30 cellular contexts compared by ENCODE assay signal in genomic region chr13:97425570-97425969, GRCh38.
"Had no signal": no experiment of that assay in that cellular context is flagged by ENCODE, and none has a peak within 500 bp of the region (broad histone marks: within the 10 kb centered on the region; RNA-seq: fewer than 3 reads in every experiment).

No MANE protein-coding gene starts in this region.

- ATAC-seq: activated naive CD8-positive, alpha-beta T cell treated with anti-CD3 and anti-CD28 coated beads, Interleukin-2, amount 50 U/mL, for 24 hours; PC-3 had no signal

- H3K27ac Mint-ChIP-seq: activated CD4-positive, alpha-beta T cell treated with anti-CD3 and anti-CD28 coated beads, Interleukin-2, amount 10 ng/mL, durations not matched to agents 7 days and 5 days; activated naive CD4-positive, alpha-beta T cell treated with anti-CD3 and anti-CD28 coated beads, Interleukin-2, amount 10 ng/mL, durations not matched to agents 7 days and 5 days; activated naive CD8-positive, alpha-beta T cell; activated naive CD8-positive, alpha-beta T cell treated with anti-CD3 and anti-CD28 coated beads, Interleukin-2, amount 50 U/mL, for 24 hours had no signal

- H3K9me3 ChIP-seq: breast epithelium, MG63, Peyer's patch, SJSA1 had no signal

- H3K27ac ChIP-seq: breast epithelium, Peyer's patch, SJSA1 had no signal

- H3K36me3 ChIP-seq: breast epithelium, MG63, Peyer's patch, SJSA1 had no signal

- H3K27me3 ChIP-seq: breast epithelium, MG63, Peyer's patch, SJSA1 had no signal

- H3K36me3 Mint-ChIP-seq: activated naive CD4-positive, alpha-beta T cell treated with anti-CD3 and anti-CD28 coated beads, Interleukin-2, amount 10 ng/mL, durations not matched to agents 7 days and 5 days; activated naive CD8-positive, alpha-beta T cell had no signal

- H3K9me3 Mint-ChIP-seq: activated CD4-positive, alpha-beta T cell treated with anti-CD3 and anti-CD28 coated beads, Interleukin-2, amount 10 ng/mL, durations not matched to agents 7 days and 5 days; activated naive CD4-positive, alpha-beta T cell treated with anti-CD3 and anti-CD28 coated beads, Interleukin-2, amount 10 ng/mL, durations not matched to agents 7 days and 5 days had no signal

- H3K4me3 ChIP-seq: breast epithelium, MG63, Peyer's patch, SJSA1 had no signal

- H3K4me1 ChIP-seq: breast epithelium, Peyer's patch, SJSA1 had no signal

- H3K4me3 Mint-ChIP-seq: activated CD4-positive, alpha-beta T cell treated with anti-CD3 and anti-CD28 coated beads, Interleukin-2, amount 10 ng/mL, durations not matched to agents 7 days and 5 days; activated naive CD4-positive, alpha-beta T cell treated with anti-CD3 and anti-CD28 coated beads, Interleukin-2, amount 10 ng/mL, durations not matched to agents 7 days and 5 days; activated naive CD8-positive, alpha-beta T cell; activated naive CD8-positive, alpha-beta T cell treated with anti-CD3 and anti-CD28 coated beads, Interleukin-2, amount 50 U/mL, for 24 hours had no signal

- H3K4me1 Mint-ChIP-seq: activated naive CD4-positive, alpha-beta T cell treated with anti-CD3 and anti-CD28 coated beads, Interleukin-2, amount 10 ng/mL, durations not matched to agents 7 days and 5 days; activated naive CD8-positive, alpha-beta T cell treated with anti-CD3 and anti-CD28 coated beads, Interleukin-2, amount 50 U/mL, for 24 hours had no signal

- DNase-seq: activated CD4-positive, alpha-beta T cell treated with anti-CD3 and anti-CD28 coated beads, Interleukin-2, amount 10 ng/mL, durations not matched to agents 7 days and 5 days; activated CD4-positive, alpha-beta T cell treated with anti-CD3 and anti-CD28 coated beads, Interleukin-2, amount 50 U/mL, for 48 hours; activated CD8-positive, alpha-beta memory T cell treated with anti-CD3 and anti-CD28 coated beads, Interleukin-2, amount 50 U/mL, for 48 hours; activated effector memory CD4-positive, alpha-beta T cell treated with Interleukin-2 at 50 U/mL for 16 hours; activated naive CD4-positive, alpha-beta T cell treated with anti-CD3 and anti-CD28 coated beads, Interleukin-2, amount 10 ng/mL, durations not matched to agents 7 days and 5 days; activated naive CD8-positive, alpha-beta T cell treated with anti-CD3 and anti-CD28 coated beads, Interleukin-2, amount 50 U/mL, for 24 hours; activated T-cell treated with anti-CD3 and anti-CD28 coated beads, Interleukin-2, amount 50 U/mL, for 48 hours; amniotic stem cell; aorta; Kasumi-1; KG1; MG63; NCI-H1048; NCI-H1105 treated with DMSO at 0.1 percent for 48 hours; NCI-H1436; NCI-H1694; NCI-H1930; NCI-H345; NCI-H524 treated with DMSO at 0.1 percent for 48 hours; PC-3; Peyer's patch; RPMI8226; SHP77 treated with DMSO at 0.1 percent for 48 hours; SW 1271; T-helper 1 cell; T-helper 2 cell; T-helper 9 cell had no signal
